Comparison of ENCODE assay signal across 15 cellular contexts in genomic region chr2:54422072-54422581, GRCh38. TPM values are rescaled to one million over a fixed set of nuclear protein-coding genes. Genes with fewer than 3 reads are reported as not detected.
A peak's percentile ranks its signal among the peaks of the same experiment; 100 is the strongest.
DNase-seq lines count a peak whose midpoint lies in the region; ATAC-seq and TF ChIP-seq lines count a peak whose summit lies in the region.
"Had no signal": no experiment of that assay in that cellular context is flagged by ENCODE, and none has a peak within 500 bp of the region (broad histone marks: within the 10 kb centered on the region; RNA-seq: fewer than 3 reads in every experiment).

No MANE protein-coding gene starts in this region.

- no peaks in the 10 kb centered on the region for H3K27me3 ChIP-seq in upper lobe of left lung
- H3K27me3 ChIP-seq: MG63 had no signal

- H3K27me3 Mint-ChIP-seq in activated naive CD8-positive, alpha-beta T cell treated with anti-CD3 and anti-CD28 coated beads for 36 hours: no peaks in the 10 kb centered on the region

- no peaks in the 10 kb centered on the region for H3K36me3 ChIP-seq in upper lobe of left lung
- H3K36me3 ChIP-seq: MG63, spleen, thoracic aorta had no signal

- peak; percentile 19 to 25 for DNase-seq in activated CD4-positive, alpha-beta T cell treated with anti-CD3 and anti-CD28 coated beads, Interleukin-2, amount 50 U/mL, for 48 hours
- peak; percentile 57 for DNase-seq in activated naive CD8-positive, alpha-beta T cell treated with anti-CD3 and anti-CD28 coated beads for 36 hours
- DNase-seq in stimulated activated CD8-positive, alpha-beta memory T cell treated with anti-CD3 and anti-CD28 coated beads, Interleukin-15, amount 100 ng/mL, for 1 hour (ENCODE audit: low read depth): peak; percentile 2
- DNase-seq in upper lobe of left lung (no peak), NCI-H510A treated with DMSO at 0.1 percent for 48 hours (lab: John Stamatoyannopoulos, UW) (no peak), dedifferentiated amniotic fluid mesenchymal stem cell (ENCODE audit: extremely low spot score) (no peak)
- DNase-seq: COR-L47, H9, islet precursor cell, MG63, spleen had no signal

- ATAC-seq in HG03354 (IDR thresholded peaks at IDR 0.05; ENCODE audit: poor library complexity, severe bottlenecking, unreplicated experiment): peak; percentile 62
- ATAC-seq in HG03135 (IDR thresholded peaks at IDR 0.05; ENCODE audit: unreplicated experiment): no peak
- ATAC-seq in upper lobe of left lung (ENCODE audit: low FRiP score in 2 of 2): no peak
- ATAC-seq: Right ventricle myocardium inferior had no signal

- no peaks in the 10 kb centered on the region for H3K9me3 ChIP-seq in upper lobe of left lung
- H3K9me3 ChIP-seq: MG63, thoracic aorta had no signal

- TF ChIP-seq EP300 in upper lobe of left lung (IDR thresholded peaks at IDR 0.05): no peak

- peak overlapping the region; percentile 70 for H3K27ac Mint-ChIP-seq in activated naive CD8-positive, alpha-beta T cell treated with anti-CD3 and anti-CD28 coated beads for 36 hours
- H3K27ac Mint-ChIP-seq: H9 had no signal

- H3K36me3 Mint-ChIP-seq in activated naive CD8-positive, alpha-beta T cell treated with anti-CD3 and anti-CD28 coated beads for 36 hours: peaks cover 5% of the 10 kb centered on the region

- H3K4me1 Mint-ChIP-seq in activated naive CD8-positive, alpha-beta T cell treated with anti-CD3 and anti-CD28 coated beads for 36 hours: peaks cover 14% of the 10 kb centered on the region

- no peak overlapping the region for H3K27ac ChIP-seq in upper lobe of left lung
- H3K27ac ChIP-seq: thoracic aorta had no signal

- no peak overlapping the region for H3K4me3 ChIP-seq in upper lobe of left lung
- H3K4me3 ChIP-seq: MG63, thoracic aorta had no signal

- no peak for TF ChIP-seq POLR2A in upper lobe of left lung (IDR thresholded peaks at IDR 0.05)

- peaks cover 11% of the 10 kb centered on the region for H3K9me3 Mint-ChIP-seq in activated naive CD8-positive, alpha-beta T cell treated with anti-CD3 and anti-CD28 coated beads for 36 hours

- H3K4me3 Mint-ChIP-seq in activated naive CD8-positive, alpha-beta T cell treated with anti-CD3 and anti-CD28 coated beads for 36 hours: peak overlapping the region; percentile 60
- H3K4me3 Mint-ChIP-seq: H9 had no signal

- H3K4me1 ChIP-seq in upper lobe of left lung: peaks cover 14 to 36% (median 27%) of the 10 kb centered on the region in 4 donors

- no peak for TF ChIP-seq CTCF in upper lobe of left lung (IDR thresholded peaks at IDR 0.05)

- 74 to 92% methylated on average over 10 of the region's 10 CpGs for WGBS in upper lobe of left lung, 2 donors

RNA-seq across cellular contexts. Expression of gene SPTBN1, which starts 34.0 kb away (rescaled TPM):
- total RNA-seq in activated naive CD8-positive, alpha-beta T cell treated with anti-CD3 and anti-CD28 coated beads for 36 hours: 10 to 100 TPM; 87.0 to 88.3 TPM
- 100 to 1,000 TPM; 449 to 911 (median 654) TPM for total RNA-seq in upper lobe of left lung

Comparison
In these comparisons a context has a peak if more than half of its experiments do, and no peak if none do; other contexts are left out.
1. DNase-seq: peak in activated CD4-positive, alpha-beta T cell treated with anti-CD3 and anti-CD28 coated beads, Interleukin-2, amount 50 U/mL, for 48 hours (2 of 2), activated naive CD8-positive, alpha-beta T cell treated with anti-CD3 and anti-CD28 coated beads for 36 hours (single experiment) and stimulated activated CD8-positive, alpha-beta memory T cell treated with anti-CD3 and anti-CD28 coated beads, Interleukin-15, amount 100 ng/mL, for 1 hour (single experiment); none in upper lobe of left lung (0 of 2), NCI-H510A treated with DMSO at 0.1 percent for 48 hours (single experiment) and dedifferentiated amniotic fluid mesenchymal stem cell (single experiment).
2. RNA of gene SPTBN1, which starts 34.0 kb away (total RNA-seq): 449 to 911 TPM in upper lobe of left lung; 87.0 to 88.3 TPM in activated naive CD8-positive, alpha-beta T cell treated with anti-CD3 and anti-CD28 coated beads for 36 hours; every median in the first group is over 4 times any median in the second.